In the genomic region with DNA sequence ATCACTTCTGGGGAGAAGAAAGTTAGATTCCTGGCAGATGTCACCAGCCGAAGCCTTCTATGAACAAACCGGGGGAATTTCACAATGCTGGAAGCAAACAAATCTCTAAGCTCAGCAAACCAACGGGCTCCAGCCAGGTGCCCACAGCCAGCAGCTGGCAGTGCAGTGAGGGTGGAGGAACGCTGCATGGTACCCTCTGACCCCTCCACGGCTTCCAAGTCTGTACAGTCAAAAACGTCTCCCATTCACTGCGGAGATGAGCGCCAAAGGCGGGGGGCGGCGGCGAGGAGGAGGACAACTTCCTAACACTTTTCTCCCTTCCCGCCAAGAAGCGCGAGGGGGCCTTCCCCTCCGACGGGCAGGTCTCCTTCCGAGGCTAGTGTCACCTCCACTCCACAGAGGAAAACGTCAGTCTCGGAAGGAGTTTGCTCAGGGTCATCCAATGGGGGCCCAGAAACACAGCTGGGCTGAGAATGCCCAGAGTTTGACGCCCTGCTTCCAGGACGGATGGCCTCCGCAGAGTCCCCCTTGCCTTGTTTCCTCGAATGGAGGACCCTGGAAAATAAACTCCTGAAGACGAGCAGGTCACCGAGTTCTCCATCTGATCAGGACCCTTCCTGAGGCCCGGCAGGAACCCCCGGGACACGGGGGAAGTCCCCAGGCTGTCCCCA, we compare ENCODE assay signal across 6 cellular contexts. TPM values are rescaled to one million over a fixed set of nuclear protein-coding genes. Genes with fewer than 3 reads are reported as not detected.
DNase-seq lines count a peak whose midpoint lies in the region; ATAC-seq and TF ChIP-seq lines count a peak whose summit lies in the region.

No MANE protein-coding gene starts in this region.

- DNase-seq in NCI-H748 (lab: John Stamatoyannopoulos, UW; ENCODE audit: unreplicated experiment), result peak; percentile 16
- DNase-seq in NCI-H748 treated with DMSO at 0.1 percent for 48 hours (lab: John Stamatoyannopoulos, UW), result no peak
- peak; percentile 66 for DNase-seq in activated CD8-positive, alpha-beta T cell treated with anti-CD3 and anti-CD28 coated beads for 36 hours
- peak; percentile 58 for DNase-seq in left kidney (ENCODE audit: low read depth, low spot score)
- DNase-seq in G401 (ENCODE audit: low spot score), result no peak
- no peak for DNase-seq in DMS79 (lab: John Stamatoyannopoulos, UW)

- H3K9me3 Mint-ChIP-seq in activated CD8-positive, alpha-beta T cell treated with anti-CD3 and anti-CD28 coated beads for 36 hours, result no peaks in the 10 kb centered on the region

- H3K27me3 Mint-ChIP-seq in activated CD8-positive, alpha-beta T cell treated with anti-CD3 and anti-CD28 coated beads for 36 hours, result no peaks in the 10 kb centered on the region

- peak; percentile 7 for ATAC-seq in activated CD8-positive, alpha-beta T cell treated with anti-CD3 and anti-CD28 coated beads for 36 hours

- in situ Hi-C loops in G401 (cut with HindIII; ENCODE audit: low sequenced_read_pairs), result no loop called here

- POLR2A ChIA-PET in activated CD8-positive, alpha-beta T cell treated with anti-CD3 and anti-CD28 coated beads for 36 hours (lab: Charles Lee), result interaction anchor here (0.6 to 2.8 kb wide), 17 partner anchors 10 to 150 kb away, joined by 3 to 16 read pairs (median 4); a partner anchor contains a TSS

- CTCF ChIA-PET in activated CD8-positive, alpha-beta T cell treated with anti-CD3 and anti-CD28 coated beads for 36 hours (lab: Charles Lee), result interaction anchor here (0.9 to 2.2 kb wide), 5 partner anchors 8 to 139 kb away, joined by 3 to 8 read pairs (median 3); a partner anchor contains a TSS

- peak overlapping the region; percentile 91 for H3K27ac Mint-ChIP-seq in activated CD8-positive, alpha-beta T cell treated with anti-CD3 and anti-CD28 coated beads for 36 hours

- intact Hi-C loops in activated CD8-positive, alpha-beta T cell treated with anti-CD3 and anti-CD28 coated beads for 36 hours (cut with micrococcal nuclease), result no loop called here

- peaks cover 35% of the 10 kb centered on the region for H3K36me3 Mint-ChIP-seq in activated CD8-positive, alpha-beta T cell treated with anti-CD3 and anti-CD28 coated beads for 36 hours (ENCODE audit: low read depth)

- TF ChIP-seq CTCF in activated CD8-positive, alpha-beta T cell treated with anti-CD3 and anti-CD28 coated beads for 36 hours (IDR thresholded peaks at IDR 0.05), result no peak

- H3K4me1 Mint-ChIP-seq in activated CD8-positive, alpha-beta T cell treated with anti-CD3 and anti-CD28 coated beads for 36 hours (ENCODE audit: low read depth), result peaks cover 41% of the 10 kb centered on the region

- H3K4me3 Mint-ChIP-seq in activated CD8-positive, alpha-beta T cell treated with anti-CD3 and anti-CD28 coated beads for 36 hours, result peak overlapping the region; percentile 97

RNA-seq across cellular contexts. Expression of a gene that starts 0.9 kb away (rescaled TPM):
- total RNA-seq in activated CD8-positive, alpha-beta T cell treated with anti-CD3 and anti-CD28 coated beads for 36 hours, result 10 to 100 TPM; 85.5 to 90.3 TPM
- total RNA-seq in G401 (2014; rRNA removed; shearing (Covaris generic)), result 58.0 and 72.1 TPM in 2 replicates

RNA-seq across cellular contexts. Expression of a gene that starts 10.8 kb away (rescaled TPM):
- total RNA-seq in activated CD8-positive, alpha-beta T cell treated with anti-CD3 and anti-CD28 coated beads for 36 hours, result 10 to 100 TPM; 24.3 to 28.3 TPM
- not detected in 2 replicates for total RNA-seq in G401 (2014; rRNA removed; shearing (Covaris generic))

RNA-seq across cellular contexts. Expression of a gene that starts 17.9 kb away (rescaled TPM):
- 1 to 10 TPM; 2.8 to 3.0 TPM for total RNA-seq in activated CD8-positive, alpha-beta T cell treated with anti-CD3 and anti-CD28 coated beads for 36 hours
- total RNA-seq in G401 (2014; rRNA removed; shearing (Covaris generic)), result 20.5 and 28.9 TPM in 2 replicates

RNA-seq across cellular contexts. Expression of a gene that starts 19.0 kb away (rescaled TPM):
- total RNA-seq in activated CD8-positive, alpha-beta T cell treated with anti-CD3 and anti-CD28 coated beads for 36 hours, result 1 to 10 TPM; 5.4 to 7.2 TPM
- total RNA-seq in G401 (2014; rRNA removed; shearing (Covaris generic)), result 30.5 and 36.7 TPM in 2 replicates

RNA-seq across cellular contexts. Expression of a gene that starts 24.8 kb away (rescaled TPM):
- 10 to 100 TPM; 33.5 to 33.9 TPM for total RNA-seq in activated CD8-positive, alpha-beta T cell treated with anti-CD3 and anti-CD28 coated beads for 36 hours
- total RNA-seq in G401 (2014; rRNA removed; shearing (Covaris generic)), result 41.8 and 51.5 TPM in 2 replicates

Comparison
In these comparisons a context has a peak if more than half of its experiments do, and no peak if none do; other contexts are left out.
1. DNase-seq: peak in NCI-H748 (single experiment), activated CD8-positive, alpha-beta T cell treated with anti-CD3 and anti-CD28 coated beads for 36 hours (single experiment) and left kidney (single experiment); none in NCI-H748 treated with DMSO at 0.1 percent for 48 hours (single experiment), G401 (single experiment) and DMS79 (single experiment).
2. RNA of a gene that starts 10.8 kb away (total RNA-seq): 24.3 to 28.3 TPM in activated CD8-positive, alpha-beta T cell treated with anti-CD3 and anti-CD28 coated beads for 36 hours; not detected in G401; every median in the first group is over 10 times any median in the second.